ENCODE assay signal across 8 cellular contexts in the genomic region with DNA sequence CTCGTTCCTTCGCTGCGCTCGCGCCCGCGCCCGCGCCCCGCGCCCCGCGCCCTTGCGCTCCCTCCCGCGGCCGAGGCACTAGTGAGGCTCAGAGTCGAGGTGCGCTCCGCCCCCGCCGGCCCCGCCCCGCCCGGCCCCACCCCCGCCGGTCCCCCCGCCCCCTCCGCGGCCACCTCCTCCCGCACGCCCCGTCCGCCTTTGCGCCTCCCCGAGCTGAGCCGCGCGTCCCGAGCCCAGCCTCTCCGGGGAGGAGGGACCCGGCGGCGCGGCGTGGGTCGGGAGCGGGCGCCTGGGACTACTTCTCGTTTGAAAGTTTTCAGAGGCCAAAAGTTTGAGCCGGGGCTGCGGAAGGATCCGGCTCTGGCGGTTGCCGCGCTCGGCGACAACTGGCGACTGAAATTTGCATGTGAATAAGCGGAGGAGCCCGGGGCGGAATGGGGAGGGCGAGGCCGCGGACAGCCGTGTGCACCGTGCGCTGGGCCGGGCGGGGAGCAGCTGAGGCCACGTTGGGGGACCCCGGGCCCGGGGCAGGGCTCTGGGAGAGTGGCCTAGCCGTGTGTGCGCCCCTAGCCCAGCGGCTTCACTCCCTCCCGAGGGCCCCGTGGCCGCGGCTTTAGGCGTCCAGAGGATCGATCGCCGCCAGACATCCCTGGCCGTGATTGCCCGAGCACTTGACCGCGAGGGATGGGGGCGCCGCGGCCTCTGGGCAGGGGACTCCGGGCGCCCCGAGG. TPM values are rescaled to one million over a fixed set of nuclear protein-coding genes. Genes with fewer than 3 reads are reported as not detected.
DNase-seq lines count a peak whose midpoint lies in the region; FAIRE-seq and TF ChIP-seq lines count a peak whose summit lies in the region.

A gene (minus strand): TSS at position 83 of the 731 bp plus-strand sequence. CDS start 262 bp downstream, outside the sequence.

- H4K20me1 ChIP-seq in mammary epithelial cell (ENCODE audit: insufficient read depth, low read length), result peaks cover 10% of the 10 kb centered on the region

- H3K4me1 ChIP-seq in mammary epithelial cell (ENCODE audit: insufficient read depth, low read length) (peaks cover 61% of the 10 kb centered on the region), spleen (peaks cover 37 to 90% (median 69%) of the 10 kb centered on the region in 6 donors)

- H3K9me3 Mint-ChIP-seq in HFFc6, result no peaks in the 10 kb centered on the region
- H3K9me3 Mint-ChIP-seq in immature natural killer cell, result no peaks in the 10 kb centered on the region

- H3K4me3 Mint-ChIP-seq in HFFc6 (peak within 1 kb of the TSS; percentile 90), immature natural killer cell (peak within 1 kb of the TSS; percentile 88 to 92 (median 90))

- FAIRE-seq in GM12891 (lab: Jason Lieb, UNC), result peak; percentile 91

- H3K4me3 ChIP-seq in NB4 (ENCODE audit: low read depth, low read length) (peak within 1 kb of the TSS; percentile 66), WERI-Rb-1 (ENCODE audit: low read depth, low read length) (peak within 1 kb of the TSS; percentile 83), mammary epithelial cell (replicated peaks in 1 of 3; ENCODE audit: insufficient read depth in 1 of 3, low read depth in 2 of 3, low read length in 3 of 3) (peak within 1 kb of the TSS; percentile 73 to 98 (median 86)), spleen (peak within 1 kb of the TSS; percentile 70 to 95 (median 80))

- peak within 1 kb of the TSS; percentile 81 for H3K27ac Mint-ChIP-seq in HFFc6
- H3K27ac Mint-ChIP-seq in immature natural killer cell, result peak within 1 kb of the TSS; percentile 78 to 90 (median 86)

- H3K27me3 ChIP-seq in WERI-Rb-1 (ENCODE audit: insufficient read depth, low read depth, severe bottlenecking) (no peaks in the 10 kb centered on the region), mammary epithelial cell (ENCODE audit: insufficient read depth, low read length) (no peaks in the 10 kb centered on the region), spleen (replicated peaks in 1 of 7) (no peaks in the 10 kb centered on the region)

- H3K4me2 ChIP-seq in mammary epithelial cell (ENCODE audit: insufficient read depth, low read depth, low read length), result peak within 1 kb of the TSS; percentile 97

- TF ChIP-seq POLR2A in GM12891 (IDR thresholded peaks at IDR 0.05; ENCODE audit: low read depth, low read length) (peak; percentile 30; the same call in 1 of the 2 replicates), NB4 (IDR thresholded peaks at IDR 0.05; ENCODE audit: extremely low read depth, insufficient read length) (peak; percentile 24), spleen (IDR thresholded peaks at IDR 0.05) (peak in 2 of 3 donors; percentile 18 to 65)

- H3K79me2 ChIP-seq in mammary epithelial cell (ENCODE audit: insufficient read depth, low read length), result peaks cover 64% of the 10 kb centered on the region

- H3K4me1 Mint-ChIP-seq in HFFc6 (ENCODE audit: low read depth) (peaks cover 14% of the 10 kb centered on the region), immature natural killer cell (peaks cover 35% of the 10 kb centered on the region in 2 donors)

- TF ChIP-seq CTCF in HFFc6 (IDR thresholded peaks at IDR 0.05), result no peak
- TF ChIP-seq CTCF in NB4 (IDR thresholded peaks at IDR 0.05; ENCODE audit: low read depth, low read length), result no peak
- 0 out of 2 replicates have a peak, but pooled peaks have one; percentile 11 for TF ChIP-seq CTCF in WERI-Rb-1 (IDR thresholded peaks at IDR 0.05; ENCODE audit: low read depth, low read length)
- no peak for TF ChIP-seq CTCF in mammary epithelial cell (conservative IDR thresholded peaks at IDR 0.05 in 1 of 2, IDR thresholded peaks at IDR 0.05 in 1 of 2; ENCODE audit: extremely low read depth in 1 of 2, insufficient read depth in 1 of 2, low read depth in 1 of 2, low read length in 2 of 2)
- peak in 1 of 11 experiments; percentile 20 for TF ChIP-seq CTCF in spleen (IDR thresholded peaks at IDR 0.05 in 8 of 11, conservative IDR thresholded peaks at IDR 0.05 in 3 of 11)

- H3K36me3 ChIP-seq in WERI-Rb-1 (peaks cover 27% of the 10 kb centered on the region), mammary epithelial cell (ENCODE audit: insufficient read depth, low read length) (peaks cover 9% of the 10 kb centered on the region), spleen (peaks cover 0 to 29% (median 8%) of the 10 kb centered on the region in 6 donors)

- intact Hi-C loops in mammary epithelial cell (cut with micrococcal nuclease) (loop anchor here (1.0 to 2.0 kb wide), 5 partner anchors 19 to 78 kb away; a partner anchor contains a TSS), spleen (cut with DNase I; ENCODE audit: low total_unique reads) (no loop called here)

- H3K27ac ChIP-seq in WERI-Rb-1 (peak within 1 kb of the TSS; percentile 81), mammary epithelial cell (ENCODE audit: insufficient read depth, low read depth, low read length) (peak within 1 kb of the TSS; percentile 91), spleen (peak within 1 kb of the TSS; percentile 94 to 100 (median 98))

- DNase-seq in GM12891 (ENCODE audit: insufficient read length, low spot score), result peak; percentile 95
- DNase-seq in HFFc6, result peak; percentile 94
- peak; percentile 96 for DNase-seq in NB4 (ENCODE audit: low read depth)
- peak; percentile 89 for DNase-seq in WERI-Rb-1
- peak; percentile 96 for DNase-seq in mammary epithelial cell
- peak; percentile 85 to 90 (median 89) for DNase-seq in immature natural killer cell
- peak; percentile 99 for DNase-seq in spleen
- DNase-seq in NCI-H2081 treated with DMSO at 0.1 percent for 48 hours (lab: John Stamatoyannopoulos, UW), result no peak

- peak within 1 kb of the TSS; percentile 80 for H3K9ac ChIP-seq in mammary epithelial cell (ENCODE audit: insufficient read depth, low read length)

- BruUV-seq in mammary epithelial cell (replicated peaks; lab: Mats Ljungman, UMichigan), result TSS peak; percentile 61

- H3K36me3 Mint-ChIP-seq in HFFc6 (ENCODE audit: low read depth) (no peaks in the 10 kb centered on the region), immature natural killer cell (peaks cover 0 to 5% (median 0%) of the 10 kb centered on the region in 3 donors)

- H2AFZ ChIP-seq in mammary epithelial cell (ENCODE audit: low read depth, low read length), result peak within 1 kb of the TSS; percentile 57

- WGBS in mammary epithelial cell (ENCODE audit: low coverage, missing lambda C conversion rate), result 2% methylated on average over 30 of the region's 94 CpGs
- 0 to 1% (median 1%) methylated on average over 34 to 94 of the region's 94 CpGs for WGBS in spleen, 5 donors

- H3K27me3 Mint-ChIP-seq in HFFc6 (ENCODE audit: insufficient read depth) (no peaks in the 10 kb centered on the region), immature natural killer cell (ENCODE audit: low read depth in 3 of 3) (peaks cover 4 to 6% (median 5%) of the 10 kb centered on the region in 3 donors)

- dilution Hi-C loops in mammary epithelial cell (cut with HindIII; ENCODE audit: low sequenced_read_pairs), result loop anchor here (5.0 to 10.0 kb wide), 2 partner anchors 56 to 129 kb away; no protein-coding TSS in a partner anchor

- H3K9me3 ChIP-seq in WERI-Rb-1 (ENCODE audit: severe bottlenecking), result no peaks in the 10 kb centered on the region
- H3K9me3 ChIP-seq in mammary epithelial cell (replicated peaks; ENCODE audit: insufficient read depth, low read length), result no peaks in the 10 kb centered on the region
- no peaks in the 10 kb centered on the region for H3K9me3 ChIP-seq in spleen

- CTCF ChIA-PET in mammary epithelial cell (lab: Charles Lee; ENCODE audit: low non-redundant PET), result no interaction called here

- in situ Hi-C loops in mammary epithelial cell (cut with MboI; ENCODE audit: low sequenced_read_pairs in 2 of 2), result loop anchor here in 1 of 2 donors (5.0 kb wide), 1 partner anchor 76 kb away; no protein-coding TSS in a partner anchor

TF ChIP-seq in GM12891, 5 proteins besides CTCF, POLR2A, EP300 and RAD21:
- TF ChIP-seq POU2F2 (IDR thresholded peaks at IDR 0.05; ENCODE audit: low read depth, low read length) (peak; percentile 97), POLR2AphosphoS5 (IDR thresholded peaks at IDR 0.05; ENCODE audit: low read depth, low read length) (no peak)

RNA-seq across cellular contexts. Expression of the gene that starts here (rescaled TPM):
- polyA plus RNA-seq in GM12891 (2012; ENCODE audit: low read depth, missing spikeins), result 7.0 TPM
- total RNA-seq in HFFc6 (2021; fragmentation: NEBNext Ultra II Directional; extraction: Animal tissue kit (Norgen Biotek cat#: 25700)), result 10 to 100 TPM; 12.1 to 17.1 (median 14.7) TPM
- total RNA-seq in mammary epithelial cell (100 to 1,000 TPM; 170 to 189 TPM), spleen (100 to 1,000 TPM in 4 of 7 donors, 10 to 100 TPM in 3; 88.6 to 140 (median 117) TPM)
- polyA plus RNA-seq in mammary epithelial cell (17.6 TPM), immature natural killer cell (10 to 100 TPM in 1 of 3 donors, 1 to 10 TPM in 1, under 1 TPM in 1; 0.98 to 22.8 (median 4.3) TPM), spleen (10 to 100 TPM in 1 of 3 donors, 1 to 10 TPM in 2; 4.9 to 27.2 (median 8.3) TPM)
- polyA minus RNA-seq in mammary epithelial cell, result 39.0 TPM

Comparison
In these comparisons a context has a peak if more than half of its experiments do, and no peak if none do; other contexts are left out.
1. RNA of the gene that starts here (total RNA-seq): 170 to 189 TPM in mammary epithelial cell and 88.6 to 140 TPM in spleen; 12.1 to 17.1 TPM in HFFc6; every median in the first group is over 4 times any median in the second.
2. Peak in every context shown above with its lines, with median percentiles within 50 percentile points of each other: POLR2A ChIP-seq, H3K4me3 ChIP-seq and H3K27ac ChIP-seq.